Comparison of ENCODE assay signal across 20 cellular contexts in the genomic region with DNA sequence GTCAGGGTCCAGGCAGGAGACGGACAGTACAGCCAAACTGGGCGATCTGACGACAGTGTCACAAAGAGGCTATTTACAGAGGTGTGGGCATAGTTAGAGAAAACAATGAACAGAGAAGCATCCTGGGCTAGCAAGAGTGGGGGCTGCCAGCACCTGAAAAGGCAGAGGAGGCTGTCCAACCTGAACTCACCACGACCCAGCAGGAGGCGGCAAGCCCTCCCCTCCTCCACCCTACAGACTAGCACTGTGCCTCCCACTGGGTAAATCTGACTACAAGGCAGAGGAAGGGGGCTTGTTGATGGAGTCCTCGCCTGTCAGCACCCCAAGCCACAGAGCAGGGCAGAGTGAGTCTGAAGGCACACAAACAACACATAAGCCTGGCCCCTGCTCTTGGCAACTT. TPM values are rescaled to one million over a fixed set of nuclear protein-coding genes. Genes with fewer than 3 reads are reported as not detected.
A peak's percentile ranks its signal among the peaks of the same experiment; 100 is the strongest.
DNase-seq lines count a peak whose midpoint lies in the region; ATAC-seq and TF ChIP-seq lines count a peak whose summit lies in the region.
"Had no signal": no experiment of that assay in that cellular context is flagged by ENCODE, and none has a peak within 500 bp of the region (broad histone marks: within the 10 kb centered on the region; RNA-seq: fewer than 3 reads in every experiment).

No MANE protein-coding gene starts in this region.

- ATAC-seq in stimulated activated effector memory CD8-positive, alpha-beta T cell treated with anti-CD3 and anti-CD28 coated beads, Interleukin-12 subunit alpha, Interleukin-12 subunit beta, amount 100 ng/mL, for 72 hours, result no peak
- ATAC-seq: Right ventricle myocardium inferior had no signal

- CTCF ChIA-PET in OCI-LY7 (lab: Charles Lee; ENCODE audit: unreplicated experiment), result no interaction called here

- no TSS peak for BruUV-seq in OCI-LY7 (replicated peaks; lab: Mats Ljungman, UMichigan)

- H3K4me3 Mint-ChIP-seq in stimulated activated effector memory CD8-positive, alpha-beta T cell treated with anti-CD3 and anti-CD28 coated beads, Interleukin-12 subunit alpha, Interleukin-12 subunit beta, amount 100 ng/mL, for 72 hours, result no peak overlapping the region
- H3K4me3 Mint-ChIP-seq: CD4-positive, alpha-beta T cell had no signal

- H3K27me3 ChIP-seq in H7 (ENCODE audit: control insufficient read depth, insufficient read depth, low read length), result no peaks in the 10 kb centered on the region
- H3K27me3 ChIP-seq: SJSA1 had no signal

- no peak overlapping the region for H3K4me3 ChIP-seq in H7 (ENCODE audit: insufficient read depth, low read depth, low read length)
- no peak overlapping the region for H3K4me3 ChIP-seq in OCI-LY7 (ENCODE audit: low read depth, low read length, poor library complexity, severe bottlenecking)
- H3K4me3 ChIP-seq: SJSA1 had no signal

- peak overlapping the region; percentile 66 for H3K27ac Mint-ChIP-seq in stimulated activated effector memory CD8-positive, alpha-beta T cell treated with anti-CD3 and anti-CD28 coated beads, Interleukin-12 subunit alpha, Interleukin-12 subunit beta, amount 100 ng/mL, for 72 hours
- H3K27ac Mint-ChIP-seq: CD4-positive, alpha-beta T cell had no signal

- H3K9me2 ChIP-seq in OCI-LY7 (ENCODE audit: insufficient read depth, low read length), result no peaks in the 10 kb centered on the region

- no peaks in the 10 kb centered on the region for H3K79me2 ChIP-seq in OCI-LY7 (ENCODE audit: insufficient read depth, low read depth, low read length)

- no peaks in the 10 kb centered on the region for H3K9me3 ChIP-seq in OCI-LY7 (ENCODE audit: low read length)
- H3K9me3 ChIP-seq: SJSA1 had no signal

- no peak overlapping the region for H2AFZ ChIP-seq in OCI-LY7 (ENCODE audit: low read length)

- no peak overlapping the region for H3K4me2 ChIP-seq in OCI-LY7 (ENCODE audit: low read length)

- H3K4me1 ChIP-seq in OCI-LY7 (ENCODE audit: insufficient read depth, low read length, poor library complexity, severe bottlenecking), result no peaks in the 10 kb centered on the region

- no peak for TF ChIP-seq CTCF in OCI-LY7 (conservative IDR thresholded peaks at IDR 0.05; ENCODE audit: low read length)
- TF ChIP-seq CTCF in GM13977 (IDR thresholded peaks at IDR 0.05; ENCODE audit: extremely low read depth, insufficient read depth, missing control alignments), result no peak

- intact Hi-C loops in OCI-LY7 (cut with micrococcal nuclease; ENCODE audit: unreplicated experiment), result no loop called here

- H3K36me3 ChIP-seq in H7 (replicated peaks; ENCODE audit: control insufficient read depth, insufficient read depth, low read length) (no peaks in the 10 kb centered on the region), OCI-LY7 (ENCODE audit: insufficient read depth, low read length) (no peaks in the 10 kb centered on the region)
- H3K36me3 ChIP-seq: SJSA1 had no signal

- H3K4me1 Mint-ChIP-seq in stimulated activated effector memory CD8-positive, alpha-beta T cell treated with anti-CD3 and anti-CD28 coated beads, Interleukin-12 subunit alpha, Interleukin-12 subunit beta, amount 100 ng/mL, for 72 hours, result peaks cover 11% of the 10 kb centered on the region

- in situ Hi-C loops in GM13977 (cut with MboI; ENCODE audit: low pct_unique_long_range_greater_than_20kb, low sequenced_read_pairs, unreplicated experiment), result no loop called here

- no peaks in the 10 kb centered on the region for H3K36me3 Mint-ChIP-seq in stimulated activated effector memory CD8-positive, alpha-beta T cell treated with anti-CD3 and anti-CD28 coated beads, Interleukin-12 subunit alpha, Interleukin-12 subunit beta, amount 100 ng/mL, for 72 hours

- POLR2A ChIA-PET in OCI-LY7 (lab: Charles Lee), result no interaction called here

- H3K9me3 Mint-ChIP-seq in stimulated activated effector memory CD8-positive, alpha-beta T cell treated with anti-CD3 and anti-CD28 coated beads, Interleukin-12 subunit alpha, Interleukin-12 subunit beta, amount 100 ng/mL, for 72 hours, result no peaks in the 10 kb centered on the region
- H3K9me3 Mint-ChIP-seq: CD4-positive, alpha-beta T cell had no signal

- no peaks in the 10 kb centered on the region for H4K20me1 ChIP-seq in OCI-LY7 (ENCODE audit: insufficient read depth, low read length)

- DNase-seq in H7 (peak; percentile 55), NCI-H69 (lab: John Stamatoyannopoulos, UW) (peak; percentile 32), islet precursor cell (peak; percentile 73), RPMI8226 (no peak), OCI-LY7 (ENCODE audit: low spot score) (no peak), GM13977 (ENCODE audit: low spot score) (no peak)
- no peak for DNase-seq in stimulated activated effector memory CD8-positive, alpha-beta T cell treated with anti-CD3 and anti-CD28 coated beads, Interleukin-12 subunit alpha, Interleukin-12 subunit beta, amount 100 ng/mL, for 72 hours (ENCODE audit: low spot score in 2 of 2)
- DNase-seq: CD4-positive, alpha-beta T cell; COR-L47; DMS 273 treated with DMSO at 0.1 percent for 48 hours; IMR-90; NCI-H1105; NCI-H146; NCI-H2029; NCI-H226; NCI-H510A treated with DMSO at 0.1 percent for 48 hours; OCI-M1; T-helper 1 cell had no signal

- no peak overlapping the region for H3K27ac ChIP-seq in OCI-LY7 (ENCODE audit: low read depth, low read length, poor library complexity, severe bottlenecking)
- H3K27ac ChIP-seq: SJSA1 had no signal

RNA-seq across cellular contexts. Expression of gene CDYL, which starts 52.8 kb away (rescaled TPM):
- 49.3 and 65.6 TPM in 2 replicates for total RNA-seq in H7 (2014; rRNA removed; shearing (Covaris generic))
- 33.6 and 51.4 TPM in 2 replicates for total RNA-seq in OCI-LY7 (2014; rRNA removed; shearing (Covaris generic))
- 68.4 and 76.4 TPM in 2 replicates for total RNA-seq in OCI-LY7 (2022)

Comparison
In these comparisons a context has a peak if more than half of its experiments do, and no peak if none do; other contexts are left out.
1. DNase-seq: peak in H7 (single experiment), NCI-H69 (single experiment) and islet precursor cell (single experiment); none in stimulated activated effector memory CD8-positive, alpha-beta T cell treated with anti-CD3 and anti-CD28 coated beads, Interleukin-12 subunit alpha, Interleukin-12 subunit beta, amount 100 ng/mL, for 72 hours (0 of 2), RPMI8226 (single experiment), OCI-LY7 (single experiment) and GM13977 (single experiment).